ENCODE assay signal across 8 cellular contexts in the genomic region with DNA sequence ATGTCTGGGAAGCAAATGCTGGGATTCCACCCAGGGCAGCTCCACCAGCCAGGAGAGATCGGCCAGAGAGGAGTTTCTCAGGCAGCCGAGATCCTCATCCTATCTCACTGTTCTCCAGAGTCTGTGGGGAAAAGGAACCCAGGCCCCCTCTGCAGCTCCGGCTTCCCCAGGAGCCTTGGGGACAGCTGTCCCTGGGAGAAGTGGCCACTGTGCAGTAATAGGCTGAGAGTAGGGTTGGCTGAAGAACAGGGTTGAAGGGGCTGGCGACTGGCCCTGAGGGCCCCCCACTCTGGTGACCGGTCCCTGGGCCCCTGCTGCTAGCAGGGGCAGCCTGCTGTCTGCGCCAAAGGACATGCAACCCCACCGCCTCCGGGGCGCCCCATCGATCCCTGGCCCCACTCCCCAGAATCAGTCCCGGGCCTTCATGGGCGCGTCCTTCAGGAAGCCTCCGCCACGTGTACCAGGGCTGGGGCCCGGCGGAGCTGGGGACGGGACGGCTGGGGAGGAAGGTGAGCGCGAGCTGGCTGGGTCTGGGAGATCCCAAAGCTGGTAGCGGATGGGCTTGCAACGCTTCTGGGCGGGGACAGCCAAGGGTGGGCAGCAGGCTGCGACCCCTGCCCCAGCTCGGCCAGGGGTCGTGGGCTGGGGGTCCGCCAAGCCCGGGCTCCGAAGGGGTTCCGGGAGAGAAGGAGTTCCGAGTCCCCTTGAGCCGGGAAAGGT. TPM values are rescaled to one million over a fixed set of nuclear protein-coding genes. Genes with fewer than 3 reads are reported as not detected.
DNase-seq lines count a peak whose midpoint lies in the region; ATAC-seq and TF ChIP-seq lines count a peak whose summit lies in the region.

No MANE protein-coding gene starts in this region.

- H3K4me1 ChIP-seq in right atrium auricular region (peaks cover 0 to 60% of the 10 kb centered on the region in 2 donors), gastrocnemius medialis (peaks cover 21 to 28% of the 10 kb centered on the region in 2 donors)

- ATAC-seq in gastrocnemius medialis (peak; percentile 21 to 23), GM21619 (IDR thresholded peaks at IDR 0.05; ENCODE audit: unreplicated experiment) (no peak)

- H3K27ac ChIP-seq in right atrium auricular region = peak overlapping the region; percentile 70 to 82
- H3K27ac ChIP-seq in gastrocnemius medialis = peak overlapping the region; percentile 70 to 75 (median 73)

- no peak for DNase-seq in activated naive CD4-positive, alpha-beta T cell treated with Interleukin-2 at 50 U/mL for 16 hours
- DNase-seq in activated CD8-positive, alpha-beta memory T cell treated with anti-CD3 and anti-CD28 coated beads, Interleukin-2, amount 50 U/mL, for 48 hours = peak; percentile 67
- DNase-seq in right atrium auricular region (ENCODE audit: low spot score) (no peak), gastrocnemius medialis (no peak), GDM1 (lab: John Stamatoyannopoulos, UW) (no peak)
- no peak for DNase-seq in stimulated activated CD4-positive, alpha-beta T cell treated with anti-CD3 and anti-CD28 coated beads, Interleukin-12 subunit alpha, Interleukin-12 subunit beta, amount 100 ng/mL, for 4 hours

- H3K36me3 ChIP-seq in right atrium auricular region = no peaks in the 10 kb centered on the region
- H3K36me3 ChIP-seq in gastrocnemius medialis = no peaks in the 10 kb centered on the region

- in situ Hi-C loops in gastrocnemius medialis (cut with MboI; ENCODE audit: low sequenced_read_pairs in 4 of 4) = no loop called here

- peak overlapping the region; percentile 80 for H3K4me3 Mint-ChIP-seq in activated naive CD4-positive, alpha-beta T cell treated with anti-CD3 and anti-CD28 coated beads, Interleukin-2, amount 50 U/mL, for 24 hours

- peaks cover 19% of the 10 kb centered on the region for H3K4me1 Mint-ChIP-seq in activated naive CD4-positive, alpha-beta T cell treated with anti-CD3 and anti-CD28 coated beads, Interleukin-2, amount 50 U/mL, for 24 hours

- no peaks in the 10 kb centered on the region for H3K36me3 Mint-ChIP-seq in activated naive CD4-positive, alpha-beta T cell treated with anti-CD3 and anti-CD28 coated beads, Interleukin-2, amount 50 U/mL, for 24 hours

- intact Hi-C loops in gastrocnemius medialis (cut with DNase I; ENCODE audit: low total_unique reads) = no loop called here

- no peaks in the 10 kb centered on the region for H3K9me3 Mint-ChIP-seq in activated naive CD4-positive, alpha-beta T cell treated with anti-CD3 and anti-CD28 coated beads, Interleukin-2, amount 50 U/mL, for 24 hours

- TF ChIP-seq POLR2A in gastrocnemius medialis (IDR thresholded peaks at IDR 0.05) = no peak

- H3K4me3 ChIP-seq in right atrium auricular region (peak overlapping the region; percentile 88 to 89), gastrocnemius medialis (peak overlapping the region; percentile 69 to 77 (median 74))

- TF ChIP-seq CTCF in right atrium auricular region (IDR thresholded peaks at IDR 0.05) = no peak
- TF ChIP-seq CTCF in gastrocnemius medialis (IDR thresholded peaks at IDR 0.05 in 4 of 5, conservative IDR thresholded peaks at IDR 0.05 in 1 of 5) = no peak

- H3K27me3 ChIP-seq in right atrium auricular region (no peaks in the 10 kb centered on the region), gastrocnemius medialis (no peaks in the 10 kb centered on the region)

- H3K27ac Mint-ChIP-seq in activated naive CD4-positive, alpha-beta T cell treated with anti-CD3 and anti-CD28 coated beads, Interleukin-2, amount 50 U/mL, for 24 hours = peak overlapping the region; percentile 30

- H3K27me3 Mint-ChIP-seq in activated naive CD4-positive, alpha-beta T cell treated with anti-CD3 and anti-CD28 coated beads, Interleukin-2, amount 50 U/mL, for 24 hours = no peaks in the 10 kb centered on the region

- no peaks in the 10 kb centered on the region for H3K9me3 ChIP-seq in right atrium auricular region
- no peaks in the 10 kb centered on the region for H3K9me3 ChIP-seq in gastrocnemius medialis

RNA-seq across cellular contexts. Expression of a gene that starts 44.0 kb away (rescaled TPM):
- total RNA-seq in right atrium auricular region (10 to 100 TPM; 44.9 to 72.8 TPM), gastrocnemius medialis (10 to 100 TPM in 2 of 4 donors, 1 to 10 TPM in 2; 3.4 to 36.8 (median 9.2) TPM)
